23 cellular contexts compared by ENCODE assay signal in genomic region chrX:11328134-11328533, GRCh38. TPM values are rescaled to one million over a fixed set of nuclear protein-coding genes. Genes with fewer than 3 reads are reported as not detected.
"Had no signal": no experiment of that assay in that cellular context is flagged by ENCODE, and none has a peak within 500 bp of the region (broad histone marks: within the 10 kb centered on the region; RNA-seq: fewer than 3 reads in every experiment).

No MANE protein-coding gene starts in this region.

- FAIRE-seq: HTR-8/SVneo had no signal

- DNase-seq: Karpas-422; KG1; MG63; NCI-H1092; NCI-H1105 treated with DMSO at 0.1 percent for 48 hours; NCI-H1417 treated with DMSO at 0.1 percent for 48 hours; NCI-H146; NCI-H1694 treated with DMSO at 0.1 percent for 48 hours; NCI-H1930; NCI-H2081; NCI-H2107; NCI-H2227 treated with DMSO at 0.1 percent for 48 hours; NCI-H524; NCI-H526 treated with DMSO at 0.1 percent for 48 hours; NCI-H748 treated with DMSO at 0.1 percent for 48 hours; NK-92 treated with Interleukin-12 subunit alpha and Interleukin-12 subunit beta, amount 100 ng/mL, for 24 hours; PC-3; SHP77 had no signal

- H3K27me3 ChIP-seq: MG63 had no signal

- H3K36me3 ChIP-seq: MG63 had no signal

- H3K27ac ChIP-seq: HL-60, RWPE1 had no signal

- H3K4me3 ChIP-seq: MG63 had no signal

- H3K9me3 ChIP-seq: MG63 had no signal

RNA-seq across cellular contexts. Expression of gene AMELX, which starts 34.9 kb away (rescaled TPM):
- total RNA-seq: NCI-H460, OCI-LY7, PC-3 had no signal
